In the genomic region with DNA sequence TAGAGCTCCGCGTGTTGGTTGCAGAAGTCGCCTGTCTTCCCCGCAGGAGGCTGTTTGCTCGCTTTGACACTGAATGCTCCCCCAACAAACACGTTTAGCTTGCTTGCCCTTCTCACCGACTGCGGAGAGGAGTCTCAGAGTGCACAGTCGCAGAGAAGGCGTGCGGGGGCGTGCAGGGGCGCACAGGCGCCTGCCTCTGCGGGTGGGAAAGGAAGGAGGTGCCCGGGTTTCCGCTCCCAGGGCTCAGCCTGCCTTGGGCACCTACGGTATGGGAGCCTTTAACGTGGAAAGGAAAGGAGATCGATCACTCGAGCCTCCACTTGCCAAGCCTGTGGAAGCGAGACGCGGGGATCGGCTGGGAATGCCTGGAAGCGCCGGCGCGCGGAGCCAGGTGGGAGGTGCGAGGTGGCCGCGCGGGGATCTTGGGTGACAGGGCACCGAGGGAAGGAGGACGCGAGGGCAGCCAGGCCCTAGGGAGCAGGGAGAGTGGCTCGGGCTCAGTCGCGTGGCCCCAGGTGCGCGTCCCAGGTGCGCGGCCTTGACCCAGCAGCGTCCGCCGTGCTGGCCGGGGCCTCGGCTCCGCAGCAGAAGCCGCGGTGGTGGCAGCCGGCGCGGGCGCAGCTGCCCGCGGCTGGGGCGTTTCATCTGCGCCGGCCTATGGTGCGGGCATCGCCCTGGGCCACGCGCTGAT, we compare ENCODE assay signal across 1 cellular context.
TF ChIP-seq lines count a peak whose summit lies in the region.

A gene (plus strand): TSS at position 419 of the 691 bp plus-strand sequence. CDS start 749 bp downstream, outside the sequence.

TF ChIP-seq in K562, 482 proteins besides CTCF, POLR2A, EP300 and RAD21 (continued from another document and continues in another):
- TF ChIP-seq, protein P1, sequence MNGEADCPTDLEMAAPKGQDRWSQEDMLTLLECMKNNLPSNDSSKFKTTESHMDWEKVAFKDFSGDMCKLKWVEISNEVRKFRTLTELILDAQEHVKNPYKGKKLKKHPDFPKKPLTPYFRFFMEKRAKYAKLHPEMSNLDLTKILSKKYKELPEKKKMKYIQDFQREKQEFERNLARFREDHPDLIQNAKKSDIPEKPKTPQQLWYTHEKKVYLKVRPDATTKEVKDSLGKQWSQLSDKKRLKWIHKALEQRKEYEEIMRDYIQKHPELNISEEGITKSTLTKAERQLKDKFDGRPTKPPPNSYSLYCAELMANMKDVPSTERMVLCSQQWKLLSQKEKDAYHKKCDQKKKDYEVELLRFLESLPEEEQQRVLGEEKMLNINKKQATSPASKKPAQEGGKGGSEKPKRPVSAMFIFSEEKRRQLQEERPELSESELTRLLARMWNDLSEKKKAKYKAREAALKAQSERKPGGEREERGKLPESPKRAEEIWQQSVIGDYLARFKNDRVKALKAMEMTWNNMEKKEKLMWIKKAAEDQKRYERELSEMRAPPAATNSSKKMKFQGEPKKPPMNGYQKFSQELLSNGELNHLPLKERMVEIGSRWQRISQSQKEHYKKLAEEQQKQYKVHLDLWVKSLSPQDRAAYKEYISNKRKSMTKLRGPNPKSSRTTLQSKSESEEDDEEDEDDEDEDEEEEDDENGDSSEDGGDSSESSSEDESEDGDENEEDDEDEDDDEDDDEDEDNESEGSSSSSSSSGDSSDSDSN (IDR thresholded peaks at IDR 0.05; ENCODE audit: borderline replicate concordance in 1 of 2, low read depth in 2 of 2, low read length in 2 of 2), result peak in 1 of 2 experiments; percentile 68; a peak in 1 of 4 replicates
- TF ChIP-seq ADNP (tag; IDR thresholded peaks at IDR 0.05) (no peak), ZNF140 (CRISPR knock-in tag; IDR thresholded peaks at IDR 0.05) (no peak), POLR3A (IDR thresholded peaks at IDR 0.05; ENCODE audit: borderline replicate concordance, extremely low read depth, insufficient read depth, insufficient read length) (no peak), PHF20 (IDR thresholded peaks at IDR 0.05; ENCODE audit: partially characterized antibody) (no peak), TRIM24 (IDR thresholded peaks at IDR 0.05) (peak in 1 of 2 experiments; percentile 20; a peak in 1 of 4 replicates), PRMT5 (CRISPR knock-in tag; IDR thresholded peaks at IDR 0.05) (no peak), NONO (IDR thresholded peaks at IDR 0.05; ENCODE audit: low read depth in 2 of 2, low read length in 1 of 2) (peak in 1 of 2 experiments; percentile 53; a peak in 1 of 4 replicates), RAD51 (IDR thresholded peaks at IDR 0.05; ENCODE audit: borderline replicate concordance, low read depth) (peak; percentile 14; the same call in 1 of the 2 replicates), ETV6 (IDR thresholded peaks at IDR 0.05; ENCODE audit: borderline replicate concordance in 1 of 2, low read depth in 2 of 2, low read length in 1 of 2) (no peak), ETV6 (CRISPR knock-in tag; IDR thresholded peaks at IDR 0.05; ENCODE audit: borderline replicate concordance) (no peak), EWSR1 (IDR thresholded peaks at IDR 0.05; ENCODE audit: borderline replicate concordance, low read depth, partially characterized antibody) (no peak), BCOR (IDR thresholded peaks at IDR 0.05) (0 out of 2 replicates have a peak, but pooled peaks have one; percentile 23), ZBTB17 (CRISPR knock-in tag; IDR thresholded peaks at IDR 0.05) (peak; percentile 99), MEF2D (tag; conservative IDR thresholded peaks at IDR 0.05; ENCODE audit: low read depth) (no peak), CREBBP (IDR thresholded peaks at IDR 0.05; ENCODE audit: low read depth, low read length) (no peak), YBX1 (IDR thresholded peaks at IDR 0.05) (no peak), ZNF766 (CRISPR knock-in tag; conservative IDR thresholded peaks at IDR 0.05) (0 out of 2 replicates have a peak, but pooled peaks have one; percentile 17), KDM5B (IDR thresholded peaks at IDR 0.05; ENCODE audit: insufficient replicate concordance, low read depth, low read length) (peak; percentile 69), BMI1 (IDR thresholded peaks at IDR 0.05; ENCODE audit: low read length) (no peak), DMBX1 (CRISPR knock-in tag; IDR thresholded peaks at IDR 0.05; ENCODE audit: borderline replicate concordance) (no peak), EP400 (IDR thresholded peaks at IDR 0.05) (peak; percentile 84), NR3C1 (CRISPR knock-in tag; IDR thresholded peaks at IDR 0.05) (no peak), C11orf30 (IDR thresholded peaks at IDR 0.05; ENCODE audit: low read depth) (peak; percentile 61), FOXK2 (conservative IDR thresholded peaks at IDR 0.05 in 1 of 2, IDR thresholded peaks at IDR 0.05 in 1 of 2; ENCODE audit: low read depth in 2 of 2) (0 out of 4 replicates have a peak, but pooled peaks of 1 of the 2 experiments have one; percentile 56), NR2C2 (CRISPR knock-in tag; IDR thresholded peaks at IDR 0.05) (no peak), NR2C2 (tag; IDR thresholded peaks at IDR 0.05) (peak; percentile 46; the same call in 1 of the 2 replicates), HDAC6 (IDR thresholded peaks at IDR 0.05; ENCODE audit: low read depth, low read length) (no peak), CREM (IDR thresholded peaks at IDR 0.05; ENCODE audit: low read depth) (peak; percentile 61), ATF7 (IDR thresholded peaks at IDR 0.05) (peak; percentile 28; the same call in 1 of the 2 replicates), BHLHE40 (IDR thresholded peaks at IDR 0.05; ENCODE audit: low read length) (peak; percentile 46; the same call in 1 of the 2 replicates), SNRNP70 (optimal IDR thresholded peaks at IDR 0.05; ENCODE audit: low read depth, low read length) (no peak)
- TF ChIP-seq, protein P2, sequence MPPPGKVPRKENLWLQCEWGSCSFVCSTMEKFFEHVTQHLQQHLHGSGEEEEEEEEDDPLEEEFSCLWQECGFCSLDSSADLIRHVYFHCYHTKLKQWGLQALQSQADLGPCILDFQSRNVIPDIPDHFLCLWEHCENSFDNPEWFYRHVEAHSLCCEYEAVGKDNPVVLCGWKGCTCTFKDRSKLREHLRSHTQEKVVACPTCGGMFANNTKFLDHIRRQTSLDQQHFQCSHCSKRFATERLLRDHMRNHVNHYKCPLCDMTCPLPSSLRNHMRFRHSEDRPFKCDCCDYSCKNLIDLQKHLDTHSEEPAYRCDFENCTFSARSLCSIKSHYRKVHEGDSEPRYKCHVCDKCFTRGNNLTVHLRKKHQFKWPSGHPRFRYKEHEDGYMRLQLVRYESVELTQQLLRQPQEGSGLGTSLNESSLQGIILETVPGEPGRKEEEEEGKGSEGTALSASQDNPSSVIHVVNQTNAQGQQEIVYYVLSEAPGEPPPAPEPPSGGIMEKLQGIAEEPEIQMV (tag; conservative IDR thresholded peaks at IDR 0.05; ENCODE audit: low read depth), result no peak
- TF ChIP-seq, protein P3, sequence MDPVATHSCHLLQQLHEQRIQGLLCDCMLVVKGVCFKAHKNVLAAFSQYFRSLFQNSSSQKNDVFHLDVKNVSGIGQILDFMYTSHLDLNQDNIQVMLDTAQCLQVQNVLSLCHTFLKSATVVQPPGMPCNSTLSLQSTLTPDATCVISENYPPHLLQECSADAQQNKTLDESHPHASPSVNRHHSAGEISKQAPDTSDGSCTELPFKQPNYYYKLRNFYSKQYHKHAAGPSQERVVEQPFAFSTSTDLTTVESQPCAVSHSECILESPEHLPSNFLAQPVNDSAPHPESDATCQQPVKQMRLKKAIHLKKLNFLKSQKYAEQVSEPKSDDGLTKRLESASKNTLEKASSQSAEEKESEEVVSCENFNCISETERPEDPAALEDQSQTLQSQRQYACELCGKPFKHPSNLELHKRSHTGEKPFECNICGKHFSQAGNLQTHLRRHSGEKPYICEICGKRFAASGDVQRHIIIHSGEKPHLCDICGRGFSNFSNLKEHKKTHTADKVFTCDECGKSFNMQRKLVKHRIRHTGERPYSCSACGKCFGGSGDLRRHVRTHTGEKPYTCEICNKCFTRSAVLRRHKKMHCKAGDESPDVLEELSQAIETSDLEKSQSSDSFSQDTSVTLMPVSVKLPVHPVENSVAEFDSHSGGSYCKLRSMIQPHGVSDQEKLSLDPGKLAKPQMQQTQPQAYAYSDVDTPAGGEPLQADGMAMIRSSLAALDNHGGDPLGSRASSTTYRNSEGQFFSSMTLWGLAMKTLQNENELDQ (CRISPR knock-in tag; IDR thresholded peaks at IDR 0.05; ENCODE audit: borderline replicate concordance), result no peak
- TF ChIP-seq, protein P4, sequence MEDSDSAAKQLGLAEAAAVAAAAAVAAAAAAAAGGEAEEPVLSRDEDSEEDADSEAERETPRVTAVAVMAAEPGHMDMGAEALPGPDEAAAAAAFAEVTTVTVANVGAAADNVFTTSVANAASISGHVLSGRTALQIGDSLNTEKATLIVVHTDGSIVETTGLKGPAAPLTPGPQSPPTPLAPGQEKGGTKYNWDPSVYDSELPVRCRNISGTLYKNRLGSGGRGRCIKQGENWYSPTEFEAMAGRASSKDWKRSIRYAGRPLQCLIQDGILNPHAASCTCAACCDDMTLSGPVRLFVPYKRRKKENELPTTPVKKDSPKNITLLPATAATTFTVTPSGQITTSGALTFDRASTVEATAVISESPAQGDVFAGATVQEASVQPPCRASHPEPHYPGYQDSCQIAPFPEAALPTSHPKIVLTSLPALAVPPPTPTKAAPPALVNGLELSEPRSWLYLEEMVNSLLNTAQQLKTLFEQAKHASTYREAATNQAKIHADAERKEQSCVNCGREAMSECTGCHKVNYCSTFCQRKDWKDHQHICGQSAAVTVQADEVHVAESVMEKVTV (CRISPR knock-in tag; IDR thresholded peaks at IDR 0.05), result no peak
- TF ChIP-seq, protein P5, sequence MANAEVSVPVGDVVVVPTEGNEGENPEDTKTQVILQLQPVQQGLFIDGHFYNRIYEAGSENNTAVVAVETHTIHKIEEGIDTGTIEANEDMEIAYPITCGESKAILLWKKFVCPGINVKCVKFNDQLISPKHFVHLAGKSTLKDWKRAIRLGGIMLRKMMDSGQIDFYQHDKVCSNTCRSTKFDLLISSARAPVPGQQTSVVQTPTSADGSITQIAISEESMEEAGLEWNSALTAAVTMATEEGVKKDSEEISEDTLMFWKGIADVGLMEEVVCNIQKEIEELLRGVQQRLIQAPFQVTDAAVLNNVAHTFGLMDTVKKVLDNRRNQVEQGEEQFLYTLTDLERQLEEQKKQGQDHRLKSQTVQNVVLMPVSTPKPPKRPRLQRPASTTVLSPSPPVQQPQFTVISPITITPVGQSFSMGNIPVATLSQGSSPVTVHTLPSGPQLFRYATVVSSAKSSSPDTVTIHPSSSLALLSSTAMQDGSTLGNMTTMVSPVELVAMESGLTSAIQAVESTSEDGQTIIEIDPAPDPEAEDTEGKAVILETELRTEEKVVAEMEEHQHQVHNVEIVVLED (CRISPR knock-in tag; IDR thresholded peaks at IDR 0.05), result 0 out of 2 replicates have a peak, but pooled peaks have one; percentile 54
- TF ChIP-seq, protein P6, sequence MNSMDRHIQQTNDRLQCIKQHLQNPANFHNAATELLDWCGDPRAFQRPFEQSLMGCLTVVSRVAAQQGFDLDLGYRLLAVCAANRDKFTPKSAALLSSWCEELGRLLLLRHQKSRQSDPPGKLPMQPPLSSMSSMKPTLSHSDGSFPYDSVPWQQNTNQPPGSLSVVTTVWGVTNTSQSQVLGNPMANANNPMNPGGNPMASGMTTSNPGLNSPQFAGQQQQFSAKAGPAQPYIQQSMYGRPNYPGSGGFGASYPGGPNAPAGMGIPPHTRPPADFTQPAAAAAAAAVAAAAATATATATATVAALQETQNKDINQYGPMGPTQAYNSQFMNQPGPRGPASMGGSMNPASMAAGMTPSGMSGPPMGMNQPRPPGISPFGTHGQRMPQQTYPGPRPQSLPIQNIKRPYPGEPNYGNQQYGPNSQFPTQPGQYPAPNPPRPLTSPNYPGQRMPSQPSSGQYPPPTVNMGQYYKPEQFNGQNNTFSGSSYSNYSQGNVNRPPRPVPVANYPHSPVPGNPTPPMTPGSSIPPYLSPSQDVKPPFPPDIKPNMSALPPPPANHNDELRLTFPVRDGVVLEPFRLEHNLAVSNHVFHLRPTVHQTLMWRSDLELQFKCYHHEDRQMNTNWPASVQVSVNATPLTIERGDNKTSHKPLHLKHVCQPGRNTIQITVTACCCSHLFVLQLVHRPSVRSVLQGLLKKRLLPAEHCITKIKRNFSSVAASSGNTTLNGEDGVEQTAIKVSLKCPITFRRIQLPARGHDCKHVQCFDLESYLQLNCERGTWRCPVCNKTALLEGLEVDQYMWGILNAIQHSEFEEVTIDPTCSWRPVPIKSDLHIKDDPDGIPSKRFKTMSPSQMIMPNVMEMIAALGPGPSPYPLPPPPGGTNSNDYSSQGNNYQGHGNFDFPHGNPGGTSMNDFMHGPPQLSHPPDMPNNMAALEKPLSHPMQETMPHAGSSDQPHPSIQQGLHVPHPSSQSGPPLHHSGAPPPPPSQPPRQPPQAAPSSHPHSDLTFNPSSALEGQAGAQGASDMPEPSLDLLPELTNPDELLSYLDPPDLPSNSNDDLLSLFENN (IDR thresholded peaks at IDR 0.05; ENCODE audit: low read depth in 2 of 2, low read length in 2 of 2), result peak in 1 of 2 experiments; percentile 96; a peak in 2 of 4 replicates
- TF ChIP-seq, protein P7, sequence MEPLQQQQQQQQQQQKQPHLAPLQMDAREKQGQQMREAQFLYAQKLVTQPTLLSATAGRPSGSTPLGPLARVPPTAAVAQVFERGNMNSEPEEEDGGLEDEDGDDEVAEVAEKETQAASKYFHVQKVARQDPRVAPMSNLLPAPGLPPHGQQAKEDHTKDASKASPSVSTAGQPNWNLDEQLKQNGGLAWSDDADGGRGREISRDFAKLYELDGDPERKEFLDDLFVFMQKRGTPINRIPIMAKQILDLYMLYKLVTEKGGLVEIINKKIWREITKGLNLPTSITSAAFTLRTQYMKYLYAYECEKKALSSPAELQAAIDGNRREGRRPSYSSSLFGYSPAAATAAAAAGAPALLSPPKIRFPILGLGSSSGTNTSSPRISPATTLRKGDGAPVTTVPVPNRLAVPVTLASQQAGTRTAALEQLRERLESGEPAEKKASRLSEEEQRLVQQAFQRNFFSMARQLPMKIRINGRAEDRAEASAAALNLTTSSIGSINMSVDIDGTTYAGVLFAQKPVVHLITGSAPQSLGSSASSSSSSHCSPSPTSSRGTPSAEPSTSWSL (CRISPR knock-in tag; IDR thresholded peaks at IDR 0.05; ENCODE audit: borderline replicate concordance), result no peak
- TF ChIP-seq, protein P8, sequence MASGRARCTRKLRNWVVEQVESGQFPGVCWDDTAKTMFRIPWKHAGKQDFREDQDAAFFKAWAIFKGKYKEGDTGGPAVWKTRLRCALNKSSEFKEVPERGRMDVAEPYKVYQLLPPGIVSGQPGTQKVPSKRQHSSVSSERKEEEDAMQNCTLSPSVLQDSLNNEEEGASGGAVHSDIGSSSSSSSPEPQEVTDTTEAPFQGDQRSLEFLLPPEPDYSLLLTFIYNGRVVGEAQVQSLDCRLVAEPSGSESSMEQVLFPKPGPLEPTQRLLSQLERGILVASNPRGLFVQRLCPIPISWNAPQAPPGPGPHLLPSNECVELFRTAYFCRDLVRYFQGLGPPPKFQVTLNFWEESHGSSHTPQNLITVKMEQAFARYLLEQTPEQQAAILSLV (tag; IDR thresholded peaks at IDR 0.05), result no peak
- TF ChIP-seq, protein P9, sequence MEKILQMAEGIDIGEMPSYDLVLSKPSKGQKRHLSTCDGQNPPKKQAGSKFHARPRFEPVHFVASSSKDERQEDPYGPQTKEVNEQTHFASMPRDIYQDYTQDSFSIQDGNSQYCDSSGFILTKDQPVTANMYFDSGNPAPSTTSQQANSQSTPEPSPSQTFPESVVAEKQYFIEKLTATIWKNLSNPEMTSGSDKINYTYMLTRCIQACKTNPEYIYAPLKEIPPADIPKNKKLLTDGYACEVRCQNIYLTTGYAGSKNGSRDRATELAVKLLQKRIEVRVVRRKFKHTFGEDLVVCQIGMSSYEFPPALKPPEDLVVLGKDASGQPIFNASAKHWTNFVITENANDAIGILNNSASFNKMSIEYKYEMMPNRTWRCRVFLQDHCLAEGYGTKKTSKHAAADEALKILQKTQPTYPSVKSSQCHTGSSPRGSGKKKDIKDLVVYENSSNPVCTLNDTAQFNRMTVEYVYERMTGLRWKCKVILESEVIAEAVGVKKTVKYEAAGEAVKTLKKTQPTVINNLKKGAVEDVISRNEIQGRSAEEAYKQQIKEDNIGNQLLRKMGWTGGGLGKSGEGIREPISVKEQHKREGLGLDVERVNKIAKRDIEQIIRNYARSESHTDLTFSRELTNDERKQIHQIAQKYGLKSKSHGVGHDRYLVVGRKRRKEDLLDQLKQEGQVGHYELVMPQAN (IDR thresholded peaks at IDR 0.05; ENCODE audit: borderline replicate concordance), result peak; percentile 24; the same call in 1 of the 2 replicates
